In the genomic region with DNA sequence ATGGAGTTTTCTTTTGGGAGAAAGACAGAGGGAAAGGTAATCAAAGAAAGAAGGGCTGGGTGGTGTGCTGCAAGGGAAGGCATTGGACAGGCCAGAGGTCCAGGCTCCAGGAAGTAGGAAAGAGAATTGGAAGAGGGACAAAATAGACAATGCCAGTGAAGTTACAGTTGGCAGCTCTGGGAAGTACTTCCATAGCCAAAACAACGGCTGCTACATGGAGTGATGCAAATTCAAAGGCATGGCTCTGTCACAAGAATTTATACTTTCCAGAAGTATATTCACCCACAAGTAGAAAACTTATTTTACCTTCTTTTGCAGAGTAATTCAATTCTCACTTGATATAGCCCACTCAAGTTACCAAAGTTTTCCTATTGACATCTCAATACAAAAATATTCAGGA, we compare ENCODE assay signal across 15 cellular contexts.
"Had no signal": no experiment of that assay in that cellular context is flagged by ENCODE, and none has a peak within 500 bp of the region (broad histone marks: within the 10 kb centered on the region; RNA-seq: fewer than 3 reads in every experiment).

No MANE protein-coding gene starts in this region.

- H3K27me3 Mint-ChIP-seq: activated B cell treated with CpG ODN at 0.5 μM for 24 hours; activated CD4-positive, alpha-beta T cell treated with anti-CD3 and anti-CD28 coated beads, Interleukin-2, amount 10 ng/mL, durations not matched to agents 7 days and 5 days; stimulated activated memory B cell treated with anti-CD40 and anti-IgM and Interleukin-4, amounts not matched to agents 10 μg/mL and 1 μg/mL and 100 μg/mL, for 72 hours had no signal

- H3K4me3 Mint-ChIP-seq: activated B cell treated with CpG ODN at 0.5 μM for 24 hours; nephron; stimulated activated memory B cell treated with anti-CD40 and anti-IgM and Interleukin-4, amounts not matched to agents 10 μg/mL and 1 μg/mL and 100 μg/mL, for 72 hours had no signal

- H3K9me3 Mint-ChIP-seq: stimulated activated memory B cell treated with anti-CD40 and anti-IgM and Interleukin-4, amounts not matched to agents 10 μg/mL and 1 μg/mL and 100 μg/mL, for 72 hours had no signal

- H3K36me3 Mint-ChIP-seq: stimulated activated memory B cell treated with anti-CD40 and anti-IgM and Interleukin-4, amounts not matched to agents 10 μg/mL and 1 μg/mL and 100 μg/mL, for 72 hours had no signal

- DNase-seq: activated B cell treated with CpG ODN at 0.5 μM for 24 hours; activated CD4-positive, alpha-beta T cell treated with anti-CD3 and anti-CD28 coated beads, Interleukin-2, amount 10 ng/mL, durations not matched to agents 7 days and 5 days; activated gamma-delta T cell; activated T-cell treated with anti-CD3 and anti-CD28 coated beads, Interleukin-2, amount 50 U/mL, for 1 hour; hippocampal formation; mucosa of descending colon; occipital lobe; stimulated activated CD4-positive, alpha-beta T cell treated with anti-CD3 and anti-CD28 coated beads, Interleukin-2, amount 100 ng/mL, for 48 hours; T-helper 2 cell; thyroid gland had no signal

- H3K27ac Mint-ChIP-seq: activated B cell treated with CpG ODN at 0.5 μM for 24 hours; stimulated activated memory B cell treated with anti-CD40 and anti-IgM and Interleukin-4, amounts not matched to agents 10 μg/mL and 1 μg/mL and 100 μg/mL, for 72 hours had no signal

- ATAC-seq: esophagus mucosa; left lobe of liver; mucosa of descending colon; SK-N-SH treated with all-trans-retinoic acid at 6 μM for 48 hours; stimulated activated memory B cell treated with anti-CD40 and anti-IgM and Interleukin-4, amounts not matched to agents 10 μg/mL and 1 μg/mL and 100 μg/mL, for 72 hours had no signal

- H3K4me1 Mint-ChIP-seq: activated B cell treated with CpG ODN at 0.5 μM for 24 hours; stimulated activated memory B cell treated with anti-CD40 and anti-IgM and Interleukin-4, amounts not matched to agents 10 μg/mL and 1 μg/mL and 100 μg/mL, for 72 hours had no signal
